ENCODE assay signal across 8 cellular contexts in the genomic region with DNA sequence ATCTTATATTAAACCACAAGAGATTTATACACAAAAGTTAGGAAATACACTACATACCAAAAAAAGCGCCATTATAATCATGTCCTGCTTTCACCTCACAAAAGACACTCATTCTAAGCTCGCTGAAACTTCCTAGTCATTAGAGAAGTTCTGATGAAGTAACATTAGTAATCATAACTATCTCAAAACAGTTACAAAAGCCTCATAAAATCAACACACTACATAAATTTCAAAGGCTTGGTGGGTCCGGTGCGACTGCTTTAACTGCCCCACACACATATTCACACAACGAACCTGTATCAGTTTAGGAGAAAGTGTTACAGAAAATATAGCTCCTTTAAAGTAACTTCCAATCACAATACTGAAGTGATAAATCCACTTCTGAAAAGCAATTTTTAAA. TPM values are rescaled to one million over a fixed set of nuclear protein-coding genes. Genes with fewer than 3 reads are reported as not detected.
A peak's percentile ranks its signal among the peaks of the same experiment; 100 is the strongest.
DNase-seq lines count a peak whose midpoint lies in the region; ATAC-seq and TF ChIP-seq lines count a peak whose summit lies in the region.

No MANE protein-coding gene starts in this region.

- peak overlapping the region; percentile 83 for H3K4me3 ChIP-seq in naive thymus-derived CD4-positive, alpha-beta T cell (ENCODE audit: low read length)

- intact Hi-C loops in naive thymus-derived CD4-positive, alpha-beta T cell (cut with micrococcal nuclease), result loop anchor here (2.0 to 10.0 kb wide), 6 partner anchors 15 to 1031 kb away; a partner anchor contains a TSS

- H3K27me3 Mint-ChIP-seq in naive thymus-derived CD4-positive, alpha-beta T cell, result peaks cover 0 to 9% (median 0%) of the 10 kb centered on the region in 5 donors

- CTCF ChIA-PET in naive thymus-derived CD4-positive, alpha-beta T cell (lab: Charles Lee), result interaction anchor here (0.6 kb wide), 1 partner anchor 175 kb away, joined by 3 read pairs; no protein-coding TSS in a partner anchor

- peaks cover 0 to 13% (median 0%) of the 10 kb centered on the region in 5 donors for H3K36me3 Mint-ChIP-seq in naive thymus-derived CD4-positive, alpha-beta T cell

- H3K27ac ChIP-seq in cingulate gyrus (ENCODE audit: low read depth, low read length), result peak overlapping the region; percentile 20
- H3K27ac ChIP-seq in naive thymus-derived CD4-positive, alpha-beta T cell (ENCODE audit: low read depth, low read length), result peak overlapping the region; percentile 98

- POLR2A ChIA-PET in naive thymus-derived CD4-positive, alpha-beta T cell (lab: Charles Lee), result interaction anchor here (0.7 to 5.6 kb wide), 7 partner anchors 9 to 1030 kb away, joined by 3 to 44 read pairs (median 10); a partner anchor contains a TSS

- ATAC-seq in naive thymus-derived CD4-positive, alpha-beta T cell, result no peak
- ATAC-seq in HG02852 (IDR thresholded peaks at IDR 0.05; ENCODE audit: unreplicated experiment), result no peak

- TF ChIP-seq CTCF in GM13977 (IDR thresholded peaks at IDR 0.05; ENCODE audit: extremely low read depth, insufficient read depth, missing control alignments), result no peak

- in situ Hi-C loops in GM13977 (cut with MboI; ENCODE audit: low pct_unique_long_range_greater_than_20kb, low sequenced_read_pairs, unreplicated experiment), result no loop called here

- H3K27me3 ChIP-seq in naive thymus-derived CD4-positive, alpha-beta T cell (ENCODE audit: control insufficient read depth in 2 of 2, insufficient read depth in 2 of 2, low read length in 2 of 2), result no peaks in the 10 kb centered on the region

- H3K4me3 Mint-ChIP-seq in naive thymus-derived CD4-positive, alpha-beta T cell, result peak overlapping the region; percentile 87 to 97 (median 93)

- DNase-seq in GM13977 (ENCODE audit: low spot score), result peak; percentile 7
- DNase-seq in NCI-H748 treated with DMSO at 0.1 percent for 48 hours (lab: John Stamatoyannopoulos, UW), result peak; percentile 10
- DNase-seq in naive thymus-derived CD4-positive, alpha-beta T cell, result peak in 3 of 9 donors; percentile 8 to 12 (median 9)
- no peak for DNase-seq in activated CD8-positive, alpha-beta memory T cell treated with anti-CD3 and anti-CD28 coated beads, Interleukin-2, amount 50 U/mL, for 4 hours
- no peak for DNase-seq in occipital lobe (lab: John Stamatoyannopoulos, UW)
- no peak for DNase-seq in NCI-H1694 treated with DMSO at 0.1 percent for 48 hours (lab: John Stamatoyannopoulos, UW)

- no peaks in the 10 kb centered on the region for H3K9me3 ChIP-seq in naive thymus-derived CD4-positive, alpha-beta T cell (ENCODE audit: control insufficient read depth in 2 of 3, low read length in 3 of 3)

- H3K27ac Mint-ChIP-seq in naive thymus-derived CD4-positive, alpha-beta T cell, result peak overlapping the region; percentile 84 to 96 (median 92)

- H3K9me3 Mint-ChIP-seq in naive thymus-derived CD4-positive, alpha-beta T cell, result peaks cover 0 to 9% (median 0%) of the 10 kb centered on the region in 11 donors

- peaks cover 27 to 31% of the 10 kb centered on the region in 2 donors for H3K4me1 ChIP-seq in naive thymus-derived CD4-positive, alpha-beta T cell (ENCODE audit: control insufficient read depth in 2 of 2, insufficient read depth in 2 of 2, low read length in 2 of 2)

- H3K36me3 ChIP-seq in naive thymus-derived CD4-positive, alpha-beta T cell (ENCODE audit: control insufficient read depth in 2 of 3, insufficient read depth in 3 of 3, low read length in 3 of 3), result peaks cover 0 to 12% (median 0%) of the 10 kb centered on the region in 3 experiments

- H3K4me1 Mint-ChIP-seq in naive thymus-derived CD4-positive, alpha-beta T cell, result peaks cover 28 to 67% (median 59%) of the 10 kb centered on the region in 7 donors

RNA-seq across cellular contexts. Expression of a gene that starts 1.9 kb away (rescaled TPM):
- 10 to 100 TPM; 34.0 to 46.8 (median 41.6) TPM for total RNA-seq in naive thymus-derived CD4-positive, alpha-beta T cell
- 10 to 100 TPM; 13.4 to 14.4 TPM for polyA plus RNA-seq in naive thymus-derived CD4-positive, alpha-beta T cell
- 78.0 TPM for total RNA-seq in occipital lobe

Comparison
In these comparisons a context has a peak if more than half of its experiments do, and no peak if none do; other contexts are left out.
1. DNase-seq: peak in GM13977 (single experiment) and NCI-H748 treated with DMSO at 0.1 percent for 48 hours (single experiment); none in activated CD8-positive, alpha-beta memory T cell treated with anti-CD3 and anti-CD28 coated beads, Interleukin-2, amount 50 U/mL, for 4 hours (single experiment), occipital lobe (single experiment) and NCI-H1694 treated with DMSO at 0.1 percent for 48 hours (single experiment).